1 cellular context compared by ENCODE assay signal in the genomic region with DNA sequence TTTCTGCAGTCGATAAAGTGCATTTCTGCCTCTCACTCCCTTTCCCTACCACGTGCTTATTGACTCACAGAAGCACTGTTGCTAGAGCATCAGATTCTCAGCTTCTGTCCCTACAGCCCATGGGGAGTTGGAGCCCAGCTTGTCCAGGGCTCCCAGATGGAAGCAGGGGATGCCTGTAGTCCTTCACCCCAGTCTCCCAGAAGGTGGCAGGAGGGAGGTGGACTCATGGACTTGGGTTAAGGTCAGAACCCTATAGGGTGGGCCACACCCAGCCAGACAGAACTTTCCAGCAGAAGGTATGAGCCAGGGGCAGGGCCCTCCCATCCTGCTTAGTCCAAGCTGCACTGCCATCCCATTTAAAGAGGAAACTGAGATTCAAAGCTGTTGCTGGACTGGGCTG.
TF ChIP-seq lines count a peak whose summit lies in the region.

No MANE protein-coding gene starts in this region.

TF ChIP-seq in SK-N-SH, 30 proteins besides CTCF, POLR2A, EP300 and RAD21:
- TF ChIP-seq MXI1 (IDR thresholded peaks at IDR 0.05; ENCODE audit: low read depth, low read length) = no peak
- TF ChIP-seq, protein P1, sequence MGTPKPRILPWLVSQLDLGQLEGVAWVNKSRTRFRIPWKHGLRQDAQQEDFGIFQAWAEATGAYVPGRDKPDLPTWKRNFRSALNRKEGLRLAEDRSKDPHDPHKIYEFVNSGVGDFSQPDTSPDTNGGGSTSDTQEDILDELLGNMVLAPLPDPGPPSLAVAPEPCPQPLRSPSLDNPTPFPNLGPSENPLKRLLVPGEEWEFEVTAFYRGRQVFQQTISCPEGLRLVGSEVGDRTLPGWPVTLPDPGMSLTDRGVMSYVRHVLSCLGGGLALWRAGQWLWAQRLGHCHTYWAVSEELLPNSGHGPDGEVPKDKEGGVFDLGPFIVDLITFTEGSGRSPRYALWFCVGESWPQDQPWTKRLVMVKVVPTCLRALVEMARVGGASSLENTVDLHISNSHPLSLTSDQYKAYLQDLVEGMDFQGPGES (IDR thresholded peaks at IDR 0.05; ENCODE audit: low read depth, low read length) = no peak
- no peak for TF ChIP-seq NFIC (IDR thresholded peaks at IDR 0.05; ENCODE audit: borderline replicate concordance)
- peak; percentile 36; the same call in 1 of the 2 replicates for TF ChIP-seq SMC3 (IDR thresholded peaks at IDR 0.05; ENCODE audit: low read depth, low read length)
